20 cellular contexts compared by ENCODE assay signal in genomic region chr6:15344831-15345230, GRCh38.
DNase-seq lines count a peak whose midpoint lies in the region; ATAC-seq and TF ChIP-seq lines count a peak whose summit lies in the region.
"Had no signal": no experiment of that assay in that cellular context is flagged by ENCODE, and none has a peak within 500 bp of the region (broad histone marks: within the 10 kb centered on the region; RNA-seq: fewer than 3 reads in every experiment).

No MANE protein-coding gene starts in this region.

- no peak for DNase-seq in IMR-90
- DNase-seq in OCI-M1 (lab: John Stamatoyannopoulos, UW): peak; percentile 49
- DNase-seq in fibroblast of the aortic adventitia (ENCODE audit: low read depth): peak; percentile 35
- DNase-seq in substantia nigra (lab: John Stamatoyannopoulos, UW): no peak
- DNase-seq in ACHN: no peak
- DNase-seq: Caco-2; CD4-positive, alpha-beta T cell; NCI-H1105 treated with DMSO at 0.1 percent for 48 hours; NCI-H146; NCI-H1930; NCI-H446 treated with DMSO at 0.1 percent for 48 hours; NCI-H526; NCI-H82; NK-92 treated with Interleukin-12 subunit alpha and Interleukin-12 subunit beta, amount 100 ng/mL, for 24 hours; Peyer's patch; SHP77 treated with DMSO at 0.1 percent for 48 hours; T-helper 17 cell had no signal

- H4K5ac ChIP-seq in IMR-90 (ENCODE audit: low read depth, low read length): no peak overlapping the region

- BruUV-seq in IMR-90 (replicated peaks; lab: Mats Ljungman, UMichigan): no TSS peak

- H2BK20ac ChIP-seq in IMR-90 (ENCODE audit: low read depth, low read length): no peak overlapping the region

- peak overlapping the region in 2 of 11 experiments; percentile 29 to 34; a peak in 2 of 22 replicates for H3K27ac ChIP-seq in BLaER1 treated with 17β-estradiol and CSF1 and Interleukin-3, amounts not matched to agents 10 nM and 100 nM
- H3K27ac ChIP-seq in IMR-90 (ENCODE audit: insufficient read depth, low read length) (no peak overlapping the region), substantia nigra (ENCODE audit: low read depth, low read length, poor library complexity, severe bottlenecking) (no peak overlapping the region)
- H3K27ac ChIP-seq: Peyer's patch had no signal

- H2AK9ac ChIP-seq in IMR-90 (replicated peaks; ENCODE audit: low read depth, low read length, poor library complexity): no peak overlapping the region

- in situ Hi-C loops in IMR-90 (cut with MboI; ENCODE audit: low sequenced_read_pairs) (no loop called here), ACHN (cut with HindIII; ENCODE audit: low pct_ligation_motif_present, low pct_unique_long_range_greater_than_20kb, low sequenced_read_pairs) (no loop called here)

- POLR2A ChIA-PET in IMR-90 (lab: Charles Lee; ENCODE audit: unreplicated experiment): no interaction called here

- no peak overlapping the region for H2AFZ ChIP-seq in IMR-90 (replicated peaks; ENCODE audit: low read length, poor library complexity)

- TF ChIP-seq POLR2A in IMR-90 (IDR thresholded peaks at IDR 0.05; ENCODE audit: low read depth, low read length): no peak

- TF ChIP-seq CTCF in IMR-90 (conservative IDR thresholded peaks at IDR 0.05; ENCODE audit: low read depth, low read length) (no peak), fibroblast of the aortic adventitia (IDR thresholded peaks at IDR 0.05; ENCODE audit: insufficient read depth, low read length) (no peak)

- TF ChIP-seq RAD21 in IMR-90 (IDR thresholded peaks at IDR 0.05; ENCODE audit: low read length): no peak

- peaks cover 60 to 92% (median 74%) of the 10 kb centered on the region in 10 experiments for H3K4me1 ChIP-seq in BLaER1 treated with 17β-estradiol and CSF1 and Interleukin-3, amounts not matched to agents 10 nM and 100 nM
- H3K4me1 ChIP-seq in IMR-90 (ENCODE audit: control insufficient read depth, insufficient read depth, low read length): peaks cover 14% of the 10 kb centered on the region

- peak overlapping the region in 9 of 11 experiments; percentile 13 to 75 (median 54); a peak in 17 of 22 replicates for H3K4me2 ChIP-seq in BLaER1 treated with 17β-estradiol and CSF1 and Interleukin-3, amounts not matched to agents 10 nM and 100 nM
- 0 out of 2 replicates have a peak overlapping the region, but pooled peaks have one; percentile 38 for H3K4me2 ChIP-seq in IMR-90 (ENCODE audit: low read depth, low read length)

- dilution Hi-C loops in IMR-90 (cut with HindIII; ENCODE audit: low sequenced_read_pairs, unreplicated experiment): no loop called here

- H4K20me1 ChIP-seq in BLaER1 treated with 17β-estradiol and CSF1 and Interleukin-3, amounts not matched to agents 10 nM and 100 nM: peaks cover 78 to 100% (median 96%) of the 10 kb centered on the region in 11 experiments; a peak in 21 of 22 replicates
- H4K20me1 ChIP-seq in IMR-90 (ENCODE audit: insufficient read depth, low read length): peaks cover 79% of the 10 kb centered on the region

- no peak overlapping the region for H3K18ac ChIP-seq in IMR-90 (ENCODE audit: low read depth, low read length)

- no CpG with 5 or more reads among the region's 2 CpGs for WGBS in IMR-90 (ENCODE audit: extremely low coverage in 2 of 2, insufficient read length in 1 of 2), 2 experiments

- peaks cover 14% of the 10 kb centered on the region for H3K9me1 ChIP-seq in IMR-90 (ENCODE audit: insufficient read depth, low read length)

- no peak overlapping the region for H3K9ac ChIP-seq in BLaER1 treated with 17β-estradiol and CSF1 and Interleukin-3, amounts not matched to agents 10 nM and 100 nM
- H3K9ac ChIP-seq in IMR-90 (ENCODE audit: low read depth, low read length): no peak overlapping the region

- peaks cover 24 to 79% of the 10 kb centered on the region in 2 experiments for H3K79me1 ChIP-seq in IMR-90 (ENCODE audit: low read depth in 1 of 2, low read length in 2 of 2)

- no peaks in the 10 kb centered on the region for H3K9me3 ChIP-seq in BLaER1 treated with 17β-estradiol and CSF1 and Interleukin-3, amounts not matched to agents 10 nM and 100 nM (replicated peaks in 1 of 11)
- no peaks in the 10 kb centered on the region for H3K9me3 ChIP-seq in IMR-90 (ENCODE audit: control insufficient read depth, insufficient read depth, low read length)
- H3K9me3 ChIP-seq: Caco-2, Peyer's patch had no signal

- no peak overlapping the region for H3K4ac ChIP-seq in IMR-90 (ENCODE audit: low read depth, low read length)

- no peak overlapping the region for H3K56ac ChIP-seq in IMR-90 (ENCODE audit: extremely low read depth, insufficient read depth, low read length)

- H3K14ac ChIP-seq in IMR-90 (replicated peaks; ENCODE audit: low read depth, low read length): no peak overlapping the region

- peaks cover 0 to 14% (median 6%) of the 10 kb centered on the region in 11 experiments; a peak in 8 of 22 replicates for H3K36me3 ChIP-seq in BLaER1 treated with 17β-estradiol and CSF1 and Interleukin-3, amounts not matched to agents 10 nM and 100 nM
- no peaks in the 10 kb centered on the region for H3K36me3 ChIP-seq in IMR-90 (ENCODE audit: control insufficient read depth, insufficient read depth, low read length)
- H3K36me3 ChIP-seq: Peyer's patch had no signal

- H3K4me3 ChIP-seq in BLaER1 treated with 17β-estradiol and CSF1 and Interleukin-3, amounts not matched to agents 10 nM and 100 nM: no peak overlapping the region
- H3K4me3 ChIP-seq in IMR-90 (ENCODE audit: insufficient read depth, low read depth, low read length) (no peak overlapping the region), fibroblast of the aortic adventitia (ENCODE audit: low read depth, low read length) (no peak overlapping the region)
- H3K4me3 ChIP-seq: Peyer's patch had no signal

- no peak overlapping the region for H4K8ac ChIP-seq in IMR-90 (ENCODE audit: low read depth in 2 of 2, low read length in 2 of 2)

- no peak overlapping the region for H2AK5ac ChIP-seq in IMR-90 (ENCODE audit: low read depth, low read length)

- no peak overlapping the region for H2BK120ac ChIP-seq in IMR-90 (ENCODE audit: low read depth, low read length)

- no peak overlapping the region for H2BK5ac ChIP-seq in IMR-90 (ENCODE audit: low read depth, low read length, poor library complexity, severe bottlenecking)

- H3K23ac ChIP-seq in IMR-90 (ENCODE audit: low read depth, low read length): no peak overlapping the region

- CTCF ChIA-PET in IMR-90 (lab: Yijun Ruan, JAX): interaction anchor here (0.5 to 0.9 kb wide), 4 partner anchors 12 to 449 kb away, joined by 3 to 4 read pairs (median 4); no protein-coding TSS in a partner anchor

- ATAC-seq in IMR-90 (ENCODE audit: low read depth): no peak
- no peak for ATAC-seq in GM18520 (IDR thresholded peaks at IDR 0.05; ENCODE audit: unreplicated experiment)
- ATAC-seq: HCT116, T-helper 17 cell had no signal

- H3K27me3 ChIP-seq in BLaER1 treated with 17β-estradiol and CSF1 and Interleukin-3, amounts not matched to agents 10 nM and 100 nM: no peaks in the 10 kb centered on the region
- no peaks in the 10 kb centered on the region for H3K27me3 ChIP-seq in IMR-90 (ENCODE audit: control insufficient read depth, insufficient read depth, low read length)
- H3K27me3 ChIP-seq: Peyer's patch had no signal

- intact Hi-C loops in IMR-90 (cut with micrococcal nuclease): no loop called here

- no peak overlapping the region for H4K91ac ChIP-seq in IMR-90 (ENCODE audit: insufficient read depth, low read depth, low read length)

- H2BK15ac ChIP-seq in IMR-90 (ENCODE audit: low read depth, low read length): no peak overlapping the region

TF ChIP-seq in IMR-90, 13 proteins besides CTCF, POLR2A, EP300 and RAD21:
- TF ChIP-seq ELK1 (IDR thresholded peaks at IDR 0.05; ENCODE audit: borderline replicate concordance, low read depth, low read length) (no peak), MAZ (IDR thresholded peaks at IDR 0.05; ENCODE audit: borderline replicate concordance, low read depth, low read length) (no peak), CEBPB (IDR thresholded peaks at IDR 0.05; ENCODE audit: low read depth, low read length) (no peak), SMC3 (IDR thresholded peaks at IDR 0.05; ENCODE audit: low read depth, low read length) (no peak), NFE2L2 (IDR thresholded peaks at IDR 0.05; ENCODE audit: low read depth, low read length) (no peak), MXI1 (IDR thresholded peaks at IDR 0.05; ENCODE audit: borderline replicate concordance, low read depth, low read length) (no peak), RFX5 (IDR thresholded peaks at IDR 0.05; ENCODE audit: low read depth, low read length) (no peak), RCOR1 (IDR thresholded peaks at IDR 0.05; ENCODE audit: insufficient replicate concordance, low read length) (no peak), CHD1 (IDR thresholded peaks at IDR 0.05; ENCODE audit: low read depth, low read length) (no peak), MAFK (IDR thresholded peaks at IDR 0.05; ENCODE audit: low read depth, low read length) (no peak), FOS (IDR thresholded peaks at IDR 0.05; ENCODE audit: low read depth, low read length) (no peak), BHLHE40 (IDR thresholded peaks at IDR 0.05; ENCODE audit: low read depth, low read length) (no peak), USF2 (IDR thresholded peaks at IDR 0.05; ENCODE audit: low read depth, low read length) (no peak)

Comparison
In these comparisons a context has a peak if more than half of its experiments do, and no peak if none do; other contexts are left out.
1. DNase-seq: peak in OCI-M1 (single experiment) and fibroblast of the aortic adventitia (single experiment); none in IMR-90 (single experiment), substantia nigra (0 of 49) and ACHN (single experiment).